1 cellular context compared by ENCODE assay signal in genomic region chr11:111422494-111423249, GRCh38.
TF ChIP-seq lines count a peak whose summit lies in the region.

No MANE protein-coding gene starts in this region.

TF ChIP-seq in GM23338, 12 proteins besides CTCF, POLR2A, EP300 and RAD21 (continued from another document):
- TF ChIP-seq ZNF462 (CRISPR knock-in tag; IDR thresholded peaks at IDR 0.05) (peak; percentile 97), CREB1 (CRISPR knock-in tag; IDR thresholded peaks at IDR 0.05; ENCODE audit: low read depth) (peak; percentile 46; the same call in 1 of the 2 replicates)
